In genomic region chr17:29363716-29364115, GRCh38 we compare ENCODE assay signal across 1 cellular context.
TF ChIP-seq lines count a peak whose summit lies in the region.

No MANE protein-coding gene starts in this region.

TF ChIP-seq in HepG2, 621 proteins besides CTCF, POLR2A, EP300 and RAD21:
- TF ChIP-seq ZNF589 (CRISPR knock-in tag; conservative IDR thresholded peaks at IDR 0.05) (no peak), TBP (CRISPR knock-in tag; IDR thresholded peaks at IDR 0.05) (no peak), ZNF512B (CRISPR knock-in tag; IDR thresholded peaks at IDR 0.05; ENCODE audit: borderline replicate concordance) (no peak), DPF2 (CRISPR knock-in tag; IDR thresholded peaks at IDR 0.05; ENCODE audit: borderline replicate concordance, low read depth) (no peak), DDIT3 (CRISPR knock-in tag; IDR thresholded peaks at IDR 0.05) (no peak), ZNF232 (CRISPR knock-in tag; IDR thresholded peaks at IDR 0.05; ENCODE audit: borderline replicate concordance) (no peak), ZNF569 (CRISPR knock-in tag; IDR thresholded peaks at IDR 0.05; ENCODE audit: borderline replicate concordance) (no peak), CERS6 (CRISPR knock-in tag; IDR thresholded peaks at IDR 0.05) (no peak), CREB3 (CRISPR knock-in tag; IDR thresholded peaks at IDR 0.05) (no peak), ZBTB2 (CRISPR knock-in tag; IDR thresholded peaks at IDR 0.05; ENCODE audit: low read depth) (no peak), CBX2 (IDR thresholded peaks at IDR 0.05; ENCODE audit: low read depth, low read length) (no peak), CBX2 (CRISPR knock-in tag; IDR thresholded peaks at IDR 0.05; ENCODE audit: low read depth) (no peak), ZNF234 (CRISPR knock-in tag; conservative IDR thresholded peaks at IDR 0.05) (no peak), YEATS4 (CRISPR knock-in tag; IDR thresholded peaks at IDR 0.05; ENCODE audit: borderline replicate concordance) (no peak)
